19 cellular contexts compared by ENCODE assay signal in genomic region chr16:3542601-3543373, GRCh38. TPM values are rescaled to one million over a fixed set of nuclear protein-coding genes. Genes with fewer than 3 reads are reported as not detected.
DNase-seq lines count a peak whose midpoint lies in the region; ATAC-seq and TF ChIP-seq lines count a peak whose summit lies in the region.
"Had no signal": no experiment of that assay in that cellular context is flagged by ENCODE, and none has a peak within 500 bp of the region (broad histone marks: within the 10 kb centered on the region; RNA-seq: fewer than 3 reads in every experiment).

No MANE protein-coding gene starts in this region.

- peaks cover 88% of the 10 kb centered on the region for H3K36me3 Mint-ChIP-seq in CD4-positive, alpha-beta T cell (ENCODE audit: low read depth)
- H3K36me3 Mint-ChIP-seq in GM23338 (ENCODE audit: low read depth): no peaks in the 10 kb centered on the region; the same call in 2 of the 3 replicates
- H3K36me3 Mint-ChIP-seq in activated T-helper 17 cell treated with anti-CD3 and anti-CD28 coated beads, Interleukin-2, amount 50 U/mL, for 72 hours (ENCODE audit: low read depth): peaks cover 72% of the 10 kb centered on the region
- peaks cover 0 to 73% (median 14%) of the 10 kb centered on the region in 3 donors for H3K36me3 Mint-ChIP-seq in naive thymus-derived CD8-positive, alpha-beta T cell

- H3K27ac Mint-ChIP-seq in CD4-positive, alpha-beta T cell: peak overlapping the region; percentile 36
- H3K27ac Mint-ChIP-seq in GM23338: no peak overlapping the region
- peak overlapping the region; percentile 36 for H3K27ac Mint-ChIP-seq in activated T-helper 17 cell treated with anti-CD3 and anti-CD28 coated beads, Interleukin-2, amount 50 U/mL, for 72 hours
- H3K27ac Mint-ChIP-seq in naive thymus-derived CD8-positive, alpha-beta T cell: peak overlapping the region in 9 of 10 donors; percentile 10 to 85 (median 65)

- intact Hi-C loops in CD4-positive, alpha-beta T cell (cut with DNase I, micrococcal nuclease): no loop called here
- intact Hi-C loops in left ventricle myocardium inferior (cut with micrococcal nuclease): no loop called here

- H2AFZ ChIP-seq in GM23338: no peak overlapping the region
- H2AFZ ChIP-seq: GM23248 had no signal

- no peaks in the 10 kb centered on the region for H3K79me2 ChIP-seq in GM23338 (replicated peaks; ENCODE audit: insufficient read depth)

- no peak for ATAC-seq in CD4-positive, alpha-beta T cell (ENCODE audit: poor library complexity)
- ATAC-seq in GM23338 (peak; percentile 16; the same call in 1 of the 3 replicates), GM21423 (IDR thresholded peaks at IDR 0.05; ENCODE audit: unreplicated experiment) (no peak)
- ATAC-seq in activated T-helper 17 cell treated with anti-CD3 and anti-CD28 coated beads, Interleukin-2, amount 50 U/mL, for 72 hours (replicated peaks): no peak
- no peak for ATAC-seq in naive thymus-derived CD8-positive, alpha-beta T cell

- H4K20me1 ChIP-seq in GM23338 (replicated peaks; ENCODE audit: insufficient read depth): no peaks in the 10 kb centered on the region; the same call in 1 of the 2 replicates

- H3K36me3 ChIP-seq in GM23338 (ENCODE audit: insufficient read depth): no peaks in the 10 kb centered on the region
- H3K36me3 ChIP-seq in left ventricle myocardium inferior: peaks cover 25% of the 10 kb centered on the region

- no peaks in the 10 kb centered on the region for H3K9me2 ChIP-seq in GM23338 (ENCODE audit: insufficient read depth)

- peak overlapping the region; percentile 33 for H3K27ac ChIP-seq in CD4-positive, alpha-beta T cell (ENCODE audit: low read depth, low read length)
- H3K27ac ChIP-seq in GM23338 (ENCODE audit: low read depth): no peak overlapping the region
- no peak overlapping the region for H3K27ac ChIP-seq in left ventricle myocardium inferior (replicated peaks)
- H3K27ac ChIP-seq: GM23248, testis had no signal

- H3K27me3 ChIP-seq in CD4-positive, alpha-beta T cell (ENCODE audit: control insufficient read depth, insufficient read depth, low read length): no peaks in the 10 kb centered on the region
- H3K27me3 ChIP-seq in GM23338 (ENCODE audit: insufficient read depth) (no peaks in the 10 kb centered on the region), left ventricle myocardium inferior (ENCODE audit: low read depth) (no peaks in the 10 kb centered on the region)
- H3K27me3 ChIP-seq: BE2C, testis had no signal

- TF ChIP-seq CTCF in CD4-positive, alpha-beta T cell (IDR thresholded peaks at IDR 0.05): no peak
- no peak for TF ChIP-seq CTCF in GM23338 (conservative IDR thresholded peaks at IDR 0.05; ENCODE audit: low read depth in 2 of 2)
- no peak for TF ChIP-seq CTCF in left ventricle myocardium inferior (IDR thresholded peaks at IDR 0.05; ENCODE audit: borderline replicate concordance)

- no peaks in the 10 kb centered on the region for H3K4me1 Mint-ChIP-seq in CD4-positive, alpha-beta T cell (ENCODE audit: low read depth)
- H3K4me1 Mint-ChIP-seq in GM23338: peaks cover 8% of the 10 kb centered on the region; the same call in 2 of the 3 replicates
- no peaks in the 10 kb centered on the region for H3K4me1 Mint-ChIP-seq in activated T-helper 17 cell treated with anti-CD3 and anti-CD28 coated beads, Interleukin-2, amount 50 U/mL, for 72 hours
- H3K4me1 Mint-ChIP-seq in naive thymus-derived CD8-positive, alpha-beta T cell: peaks cover 4 to 9% (median 6%) of the 10 kb centered on the region in 4 donors

- H3K4me2 ChIP-seq in GM23338: no peak overlapping the region

- CTCF ChIA-PET in CD4-positive, alpha-beta T cell (lab: Charles Lee): no interaction called here

- no peaks in the 10 kb centered on the region for H3K27me3 Mint-ChIP-seq in CD4-positive, alpha-beta T cell
- H3K27me3 Mint-ChIP-seq in GM23338 (ENCODE audit: insufficient read depth, low read depth, poor library complexity): peaks cover 17% of the 10 kb centered on the region
- no peaks in the 10 kb centered on the region for H3K27me3 Mint-ChIP-seq in activated T-helper 17 cell treated with anti-CD3 and anti-CD28 coated beads, Interleukin-2, amount 50 U/mL, for 72 hours
- H3K27me3 Mint-ChIP-seq in naive thymus-derived CD8-positive, alpha-beta T cell: no peaks in the 10 kb centered on the region

- no peaks in the 10 kb centered on the region for H3K9me3 Mint-ChIP-seq in CD4-positive, alpha-beta T cell
- no peaks in the 10 kb centered on the region for H3K9me3 Mint-ChIP-seq in GM23338
- no peaks in the 10 kb centered on the region for H3K9me3 Mint-ChIP-seq in activated T-helper 17 cell treated with anti-CD3 and anti-CD28 coated beads, Interleukin-2, amount 50 U/mL, for 72 hours
- H3K9me3 Mint-ChIP-seq in naive thymus-derived CD8-positive, alpha-beta T cell: no peaks in the 10 kb centered on the region

- POLR2A ChIA-PET in CD4-positive, alpha-beta T cell (lab: Charles Lee): no interaction called here
- POLR2A ChIA-PET in naive thymus-derived CD8-positive, alpha-beta T cell (lab: Charles Lee): no interaction called here

- no peaks in the 10 kb centered on the region for H3K4me1 ChIP-seq in GM23338 (ENCODE audit: insufficient read depth)
- H3K4me1 ChIP-seq in left ventricle myocardium inferior: peaks cover 15% of the 10 kb centered on the region
- H3K4me1 ChIP-seq: BE2C, testis had no signal

- H3F3A ChIP-seq in GM23338 (replicated peaks; ENCODE audit: low read depth): no peaks in the 10 kb centered on the region

- H3K4me3 ChIP-seq in GM23338 (no peak overlapping the region), left ventricle myocardium inferior (no peak overlapping the region)
- H3K4me3 ChIP-seq: GM23248, testis had no signal

- H3K9me3 ChIP-seq in CD4-positive, alpha-beta T cell (ENCODE audit: control insufficient read depth, low read length): no peaks in the 10 kb centered on the region
- no peaks in the 10 kb centered on the region for H3K9me3 ChIP-seq in left ventricle myocardium inferior (replicated peaks)
- H3K9me3 ChIP-seq: BE2C, testis had no signal

- DNase-seq in CD4-positive, alpha-beta T cell: no peak
- DNase-seq in GM23338 (ENCODE audit: low spot score): no peak
- DNase-seq in naive thymus-derived CD8-positive, alpha-beta T cell: no peak
- no peak for DNase-seq in HPDE6-E6E7 (ENCODE audit: extremely low spot score)
- no peak for DNase-seq in mucosa of gallbladder (ENCODE audit: low spot score)
- DNase-seq in left ventricle myocardium inferior: no peak
- DNase-seq: BE2C, DMS153, GM23248, hypothalamus, mesenchymal stem cell, testis had no signal

- H3K4me3 Mint-ChIP-seq in CD4-positive, alpha-beta T cell: no peak overlapping the region
- H3K4me3 Mint-ChIP-seq in GM23338: no peak overlapping the region
- H3K4me3 Mint-ChIP-seq in activated T-helper 17 cell treated with anti-CD3 and anti-CD28 coated beads, Interleukin-2, amount 50 U/mL, for 72 hours: no peak overlapping the region
- H3K4me3 Mint-ChIP-seq in naive thymus-derived CD8-positive, alpha-beta T cell: no peak overlapping the region

TF ChIP-seq in GM23338, 12 proteins besides CTCF, POLR2A, EP300 and RAD21 (continues in another document):
- no peak for TF ChIP-seq EZH2 (IDR thresholded peaks at IDR 0.05; ENCODE audit: low read depth, unreplicated experiment)

RNA-seq across cellular contexts. Expression of gene NLRC3, which starts 34.4 kb away (rescaled TPM):
- total RNA-seq in CD4-positive, alpha-beta T cell: 10 to 100 TPM; 50.4 to 51.5 TPM
- total RNA-seq in GM23338 (2014; rRNA removed; shearing (Covaris generic)): 0.49 and 0.82 TPM in 2 replicates
- 0.11 and 0.28 TPM in 2 replicates for polyA plus RNA-seq in GM23338 (2016; fragmentation: Nextera tagmentation; extraction: Ambion mirVana)
- total RNA-seq in activated T-helper 17 cell treated with anti-CD3 and anti-CD28 coated beads, Interleukin-2, amount 50 U/mL, for 72 hours: 10 to 100 TPM; 36.8 to 49.1 TPM
- total RNA-seq in naive thymus-derived CD8-positive, alpha-beta T cell: 10 to 100 TPM; 93.5 to 99.9 TPM
- polyA plus RNA-seq in naive thymus-derived CD8-positive, alpha-beta T cell: 10 to 100 TPM; 17.1 to 31.9 (median 19.7) TPM
- 4.0 TPM for total RNA-seq in mucosa of gallbladder
- total RNA-seq in left ventricle myocardium inferior: 0.93 TPM
- total RNA-seq: GM23248, NCI-H460 had no signal

RNA-seq across cellular contexts. Expression of gene CLUAP1, which starts 42.0 kb away (rescaled TPM):
- total RNA-seq in CD4-positive, alpha-beta T cell: 10 to 100 TPM; 12.0 to 14.2 TPM
- total RNA-seq in GM23338 (2014; rRNA removed; shearing (Covaris generic)): 3.8 and 7.8 TPM in 2 replicates
- 10.9 and 11.3 TPM in 2 replicates for polyA plus RNA-seq in GM23338 (2016; fragmentation: Nextera tagmentation; extraction: Ambion mirVana)
- 10 to 100 TPM; 14.9 to 15.7 TPM for total RNA-seq in activated T-helper 17 cell treated with anti-CD3 and anti-CD28 coated beads, Interleukin-2, amount 50 U/mL, for 72 hours
- total RNA-seq in naive thymus-derived CD8-positive, alpha-beta T cell: 10 to 100 TPM; 26.4 to 28.3 TPM
- 10 to 100 TPM; 37.6 to 43.1 (median 38.1) TPM for polyA plus RNA-seq in naive thymus-derived CD8-positive, alpha-beta T cell
- 39.9 TPM for total RNA-seq in mucosa of gallbladder
- 14.4 TPM for total RNA-seq in left ventricle myocardium inferior

RNA-seq across cellular contexts. Expression of gene C16orf90, which starts 47.5 kb away (rescaled TPM):
- total RNA-seq in CD4-positive, alpha-beta T cell: not detected
- not detected in 2 replicates for total RNA-seq in GM23338 (2014; rRNA removed; shearing (Covaris generic))
- polyA plus RNA-seq in GM23338 (2016; fragmentation: Nextera tagmentation; extraction: Ambion mirVana): not detected in 2 replicates
- total RNA-seq in activated T-helper 17 cell treated with anti-CD3 and anti-CD28 coated beads, Interleukin-2, amount 50 U/mL, for 72 hours: not detected
- not detected for total RNA-seq in naive thymus-derived CD8-positive, alpha-beta T cell
- under 1 TPM in 1 of 3 donors, not detected in 2; 0.26 TPM for polyA plus RNA-seq in naive thymus-derived CD8-positive, alpha-beta T cell
- total RNA-seq in mucosa of gallbladder: not detected
- not detected for total RNA-seq in left ventricle myocardium inferior
- total RNA-seq: activated CD8-positive, alpha-beta memory T cell treated with anti-CD3 and anti-CD28 coated beads for 36 hours; astrocyte; GM23248; kidney epithelial cell; NCI-H460; T-helper 1 cell treated with Interleukin-12 subunit alpha and Interleukin-12 subunit beta and Interleukin-4 antibody, amounts not matched to agents 30 ng/mL and 1 ng/mL, for 36 hours had no signal
- polyA plus RNA-seq: GM23248 had no signal
